8 cellular contexts compared by ENCODE assay signal in the genomic region with DNA sequence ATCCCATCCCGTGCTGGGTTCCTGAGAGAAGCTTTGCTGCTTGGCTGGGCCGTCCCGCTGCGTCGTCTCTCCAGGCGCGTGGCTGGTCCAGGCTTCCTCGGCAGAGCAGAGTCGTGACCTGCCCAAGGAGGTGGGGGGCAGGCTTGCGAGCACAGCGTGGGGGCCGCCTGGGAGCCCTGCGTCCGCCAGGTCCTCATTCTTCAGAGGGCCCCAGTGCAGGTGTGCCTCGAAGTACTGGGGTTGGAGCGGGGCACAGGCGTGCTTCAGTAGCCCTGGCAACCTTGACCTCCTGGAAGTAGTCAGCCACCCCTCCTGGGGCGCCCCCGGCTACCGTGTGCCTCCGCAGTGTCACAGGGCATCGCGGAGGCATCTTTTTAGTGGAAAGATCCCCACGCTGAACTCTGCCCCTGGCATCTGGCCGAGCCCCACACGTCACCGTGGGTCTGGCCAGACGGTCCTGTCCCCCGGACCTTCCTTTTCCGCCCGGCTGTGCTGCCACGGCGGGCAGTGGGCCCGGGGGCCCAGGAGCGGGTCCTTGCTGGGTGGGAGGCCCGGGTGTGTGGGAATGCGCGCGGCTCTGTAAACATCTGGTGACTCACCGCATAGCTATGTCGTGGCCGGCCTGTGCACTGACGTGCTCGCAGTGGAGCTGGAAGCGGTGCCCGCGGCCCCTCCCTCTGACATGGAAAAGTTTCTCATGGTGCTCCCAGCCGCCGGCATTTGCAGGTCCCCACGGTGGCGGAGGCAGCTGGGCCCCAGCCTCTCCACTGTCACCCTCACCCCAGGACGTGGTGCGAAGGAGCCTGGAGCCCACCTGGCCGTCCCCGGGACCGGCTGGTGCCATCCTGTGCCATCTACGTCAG. TPM values are rescaled to one million over a fixed set of nuclear protein-coding genes. Genes with fewer than 3 reads are reported as not detected.
DNase-seq lines count a peak whose midpoint lies in the region; ATAC-seq and FAIRE-seq lines count a peak whose summit lies in the region.

No MANE protein-coding gene starts in this region.

- H3K4me1 Mint-ChIP-seq in naive thymus-derived CD4-positive, alpha-beta T cell = peaks cover 14 to 28% (median 15%) of the 10 kb centered on the region in 7 donors
- peaks cover 18% of the 10 kb centered on the region for H3K4me1 Mint-ChIP-seq in activated CD4-positive, alpha-beta T cell treated with anti-CD3 and anti-CD28 coated beads, Interleukin-2, amount 10 ng/mL, durations not matched to agents 24 days and 14 days

- H3K4me1 ChIP-seq in naive thymus-derived CD4-positive, alpha-beta T cell (ENCODE audit: control insufficient read depth in 2 of 2, insufficient read depth in 2 of 2, low read length in 2 of 2) = peaks cover 2 to 10% of the 10 kb centered on the region in 2 donors

- no peak overlapping the region for H3K4me3 Mint-ChIP-seq in naive thymus-derived CD4-positive, alpha-beta T cell
- no peak overlapping the region for H3K4me3 Mint-ChIP-seq in activated CD4-positive, alpha-beta T cell treated with anti-CD3 and anti-CD28 coated beads, Interleukin-2, amount 10 ng/mL, durations not matched to agents 24 days and 14 days

- POLR2A ChIA-PET in naive thymus-derived CD4-positive, alpha-beta T cell (lab: Charles Lee) = no interaction called here

- peak overlapping the region in 1 of 9 donors; percentile 79 for H3K27ac Mint-ChIP-seq in naive thymus-derived CD4-positive, alpha-beta T cell
- no peak overlapping the region for H3K27ac Mint-ChIP-seq in activated CD4-positive, alpha-beta T cell treated with anti-CD3 and anti-CD28 coated beads, Interleukin-2, amount 10 ng/mL, durations not matched to agents 24 days and 14 days

- intact Hi-C loops in naive thymus-derived CD4-positive, alpha-beta T cell (cut with micrococcal nuclease) = loop anchor here in 1 of 2 donors (10.0 kb wide), 1 partner anchor 1018 kb away; the partner anchor contains the start of genes BRAT1 and IQCE
- intact Hi-C loops in activated CD4-positive, alpha-beta T cell treated with anti-CD3 and anti-CD28 coated beads, Interleukin-2, amount 10 ng/mL, durations not matched to agents 24 days and 14 days (cut with micrococcal nuclease) = no loop called here

- no peaks in the 10 kb centered on the region for H3K27me3 Mint-ChIP-seq in naive thymus-derived CD4-positive, alpha-beta T cell
- H3K27me3 Mint-ChIP-seq in activated CD4-positive, alpha-beta T cell treated with anti-CD3 and anti-CD28 coated beads, Interleukin-2, amount 10 ng/mL, durations not matched to agents 24 days and 14 days = no peaks in the 10 kb centered on the region

- peaks cover 0 to 4% (median 0%) of the 10 kb centered on the region in 5 donors for H3K36me3 Mint-ChIP-seq in naive thymus-derived CD4-positive, alpha-beta T cell
- peaks cover 10% of the 10 kb centered on the region for H3K36me3 Mint-ChIP-seq in activated CD4-positive, alpha-beta T cell treated with anti-CD3 and anti-CD28 coated beads, Interleukin-2, amount 10 ng/mL, durations not matched to agents 24 days and 14 days (ENCODE audit: low read depth)

- DNase-seq in ELR (ENCODE audit: low read depth) = peak; percentile 100
- DNase-seq in SW480 (ENCODE audit: low spot score) = peak; percentile 98
- DNase-seq in frontal cortex (ENCODE audit: low spot score in 2 of 2) = peak; percentile 80 to 87
- peak; percentile 89 for DNase-seq in non-pigmented ciliary epithelial cell (ENCODE audit: low read depth)
- DNase-seq in naive thymus-derived CD4-positive, alpha-beta T cell = no peak
- no peak for DNase-seq in NCI-H2171 (lab: John Stamatoyannopoulos, UW)
- DNase-seq in activated CD4-positive, alpha-beta T cell treated with anti-CD3 and anti-CD28 coated beads, Interleukin-2, amount 10 ng/mL, durations not matched to agents 24 days and 14 days = no peak

- no peaks in the 10 kb centered on the region for H3K27me3 ChIP-seq in naive thymus-derived CD4-positive, alpha-beta T cell (ENCODE audit: control insufficient read depth in 2 of 2, insufficient read depth in 2 of 2, low read length in 2 of 2)

- H3K9me3 Mint-ChIP-seq in naive thymus-derived CD4-positive, alpha-beta T cell = peaks cover 0 to 2% (median 0%) of the 10 kb centered on the region in 11 donors
- no peaks in the 10 kb centered on the region for H3K9me3 Mint-ChIP-seq in activated CD4-positive, alpha-beta T cell treated with anti-CD3 and anti-CD28 coated beads, Interleukin-2, amount 10 ng/mL, durations not matched to agents 24 days and 14 days

- H3K9me3 ChIP-seq in naive thymus-derived CD4-positive, alpha-beta T cell (ENCODE audit: control insufficient read depth in 2 of 3, low read length in 3 of 3) = no peaks in the 10 kb centered on the region

- no peak for FAIRE-seq in frontal cortex (lab: Jason Lieb, UNC)

- no peak for ATAC-seq in naive thymus-derived CD4-positive, alpha-beta T cell
- no peak for ATAC-seq in HG02763 (IDR thresholded peaks at IDR 0.05; ENCODE audit: unreplicated experiment)

- no peak overlapping the region for H3K27ac ChIP-seq in naive thymus-derived CD4-positive, alpha-beta T cell (ENCODE audit: low read depth, low read length)

- no peak overlapping the region for H3K4me3 ChIP-seq in naive thymus-derived CD4-positive, alpha-beta T cell (ENCODE audit: low read length)

- CTCF ChIA-PET in naive thymus-derived CD4-positive, alpha-beta T cell (lab: Charles Lee) = no interaction called here

- peaks cover 0 to 65% (median 0%) of the 10 kb centered on the region in 3 experiments for H3K36me3 ChIP-seq in naive thymus-derived CD4-positive, alpha-beta T cell (ENCODE audit: control insufficient read depth in 2 of 3, insufficient read depth in 3 of 3, low read length in 3 of 3)

RNA-seq across cellular contexts. Expression of gene MAFK, which starts 6.5 kb away (rescaled TPM):
- total RNA-seq in frontal cortex = 8.2 TPM
- 10 to 100 TPM; 28.5 to 90.1 (median 54.2) TPM for total RNA-seq in naive thymus-derived CD4-positive, alpha-beta T cell
- under 1 TPM; 0.38 to 0.46 TPM for polyA plus RNA-seq in naive thymus-derived CD4-positive, alpha-beta T cell
- 42.9 and 45.5 TPM in 2 replicates for total RNA-seq in activated CD4-positive, alpha-beta T cell treated with anti-CD3 and anti-CD28 coated beads, Interleukin-2, amount 10 ng/mL, durations not matched to agents 24 days and 14 days

RNA-seq across cellular contexts. Expression of gene TMEM184A, which starts 19.0 kb away (rescaled TPM):
- not detected for total RNA-seq in frontal cortex
- under 1 TPM in 1 of 5 experiments, not detected in 4; 0.05 TPM for total RNA-seq in naive thymus-derived CD4-positive, alpha-beta T cell
- polyA plus RNA-seq in naive thymus-derived CD4-positive, alpha-beta T cell = under 1 TPM in 1 of 2 donors, not detected in 1; 0.06 TPM
- not detected in 2 replicates for total RNA-seq in activated CD4-positive, alpha-beta T cell treated with anti-CD3 and anti-CD28 coated beads, Interleukin-2, amount 10 ng/mL, durations not matched to agents 24 days and 14 days

RNA-seq across cellular contexts. Expression of gene INTS1, which starts 32.8 kb away (rescaled TPM):
- total RNA-seq in frontal cortex = 23.6 TPM
- 100 to 1,000 TPM in 4 of 5 experiments, 10 to 100 TPM in 1; 82.0 to 157 (median 111) TPM for total RNA-seq in naive thymus-derived CD4-positive, alpha-beta T cell
- polyA plus RNA-seq in naive thymus-derived CD4-positive, alpha-beta T cell = 10 to 100 TPM; 15.1 to 41.6 TPM
- 89.5 and 94.3 TPM in 2 replicates for total RNA-seq in activated CD4-positive, alpha-beta T cell treated with anti-CD3 and anti-CD28 coated beads, Interleukin-2, amount 10 ng/mL, durations not matched to agents 24 days and 14 days

RNA-seq across cellular contexts. Expression of gene PSMG3, which starts 32.8 kb away (rescaled TPM):
- 26.1 TPM for total RNA-seq in frontal cortex
- 10 to 100 TPM; 12.1 to 31.8 (median 23.2) TPM for total RNA-seq in naive thymus-derived CD4-positive, alpha-beta T cell
- polyA plus RNA-seq in naive thymus-derived CD4-positive, alpha-beta T cell = 10 to 100 TPM; 57.2 to 57.9 TPM
- 58.0 and 58.5 TPM in 2 replicates for total RNA-seq in activated CD4-positive, alpha-beta T cell treated with anti-CD3 and anti-CD28 coated beads, Interleukin-2, amount 10 ng/mL, durations not matched to agents 24 days and 14 days

Comparison
In these comparisons a context has a peak if more than half of its experiments do, and no peak if none do; other contexts are left out.
1. DNase-seq: peak in ELR (single experiment), SW480 (single experiment), frontal cortex (2 of 2) and non-pigmented ciliary epithelial cell (single experiment); none in naive thymus-derived CD4-positive, alpha-beta T cell (0 of 9), NCI-H2171 (single experiment) and activated CD4-positive, alpha-beta T cell treated with anti-CD3 and anti-CD28 coated beads, Interleukin-2, amount 10 ng/mL, durations not matched to agents 24 days and 14 days (single experiment).